8 cellular contexts compared by ENCODE assay signal in genomic region chr7:27160546-27161213, GRCh38. TPM values are rescaled to one million over a fixed set of nuclear protein-coding genes. Genes with fewer than 3 reads are reported as not detected.
DNase-seq lines count a peak whose midpoint lies in the region; ATAC-seq and TF ChIP-seq lines count a peak whose summit lies in the region.

No MANE protein-coding gene starts in this region.

- H3K9ac ChIP-seq in subcutaneous abdominal adipose tissue (ENCODE audit: low read length in 5 of 5) = peak overlapping the region in 4 of 5 donors; percentile 37 to 76 (median 58)

- peak; percentile 91 for DNase-seq in CD1c-positive myeloid dendritic cell (ENCODE audit: extremely low spot score)
- DNase-seq in SHP77 treated with DMSO at 0.1 percent for 48 hours (lab: John Stamatoyannopoulos, UW) = peak; percentile 59
- peak; percentile 65 for DNase-seq in activated gamma-delta T cell (lab: John Stamatoyannopoulos, UW)
- peak; percentile 51 to 69 for DNase-seq in foreskin keratinocyte
- peak; percentile 4 for DNase-seq in non-pigmented ciliary epithelial cell (ENCODE audit: low read depth)

- peaks cover 13% of the 10 kb centered on the region for H3K4me1 ChIP-seq in foreskin keratinocyte
- H3K4me1 ChIP-seq in subcutaneous abdominal adipose tissue (ENCODE audit: control insufficient read depth in 5 of 5, insufficient read depth in 5 of 5, low read length in 5 of 5) = peaks cover 0 to 70% (median 62%) of the 10 kb centered on the region in 5 donors

- H3K36me3 ChIP-seq in KOPT-K1 (ENCODE audit: insufficient read depth, low read length) = no peaks in the 10 kb centered on the region
- H3K36me3 ChIP-seq in subcutaneous abdominal adipose tissue (ENCODE audit: control insufficient read depth in 5 of 5, insufficient read depth in 5 of 5, low read length in 5 of 5) = no peaks in the 10 kb centered on the region

- peak; percentile 46 for ATAC-seq in GM19438 (IDR thresholded peaks at IDR 0.05; ENCODE audit: low read depth, unreplicated experiment)
- no peak for ATAC-seq in foreskin keratinocyte

- H3K27ac ChIP-seq in KOPT-K1 (ENCODE audit: low read depth, low read length, poor library complexity, severe bottlenecking) (peak overlapping the region; percentile 47), foreskin keratinocyte (peak overlapping the region; percentile 80), subcutaneous abdominal adipose tissue (ENCODE audit: low read depth, low read length) (peak overlapping the region; percentile 69)

- TF ChIP-seq CTCF in foreskin keratinocyte (conservative IDR thresholded peaks at IDR 0.05) = peak; percentile 97

- H3K4me3 ChIP-seq in subcutaneous abdominal adipose tissue (ENCODE audit: low read depth in 1 of 5, low read length in 5 of 5) = peak overlapping the region; percentile 59 to 86 (median 79)

- H3K9me3 ChIP-seq in KOPT-K1 (ENCODE audit: insufficient read depth, low read length, poor library complexity, severe bottlenecking) = peaks cover 27% of the 10 kb centered on the region
- H3K9me3 ChIP-seq in subcutaneous abdominal adipose tissue (ENCODE audit: control insufficient read depth in 5 of 5, low read length in 5 of 5) = no peaks in the 10 kb centered on the region

- no peaks in the 10 kb centered on the region for H3K27me3 ChIP-seq in foreskin keratinocyte
- peaks cover 0 to 8% (median 0%) of the 10 kb centered on the region in 5 donors for H3K27me3 ChIP-seq in subcutaneous abdominal adipose tissue (ENCODE audit: control insufficient read depth in 5 of 5, insufficient read depth in 4 of 5, low read length in 5 of 5)

RNA-seq across cellular contexts. Expression of gene HOXA7, which starts 4.2 kb away (rescaled TPM):
- 13.1 and 13.3 TPM in 2 replicates for total RNA-seq in foreskin keratinocyte
- polyA plus RNA-seq in foreskin keratinocyte = 14.5 and 15.6 TPM in 2 replicates

RNA-seq across cellular contexts. Expression of gene HOXA9, which starts 4.7 kb away (rescaled TPM):
- total RNA-seq in foreskin keratinocyte = 47.3 and 59.7 TPM in 2 replicates
- polyA plus RNA-seq in foreskin keratinocyte = 34.9 and 51.1 TPM in 2 replicates

RNA-seq across cellular contexts. Expression of gene HOXA3, which starts 8.3 kb away (rescaled TPM):
- 1.2 and 2.1 TPM in 2 replicates for total RNA-seq in foreskin keratinocyte
- polyA plus RNA-seq in foreskin keratinocyte = 1.0 and 1.4 TPM in 2 replicates

RNA-seq across cellular contexts. Expression of gene HOXA6, which starts 13.1 kb away (rescaled TPM):
- 2.6 and 3.4 TPM in 2 replicates for total RNA-seq in foreskin keratinocyte
- polyA plus RNA-seq in foreskin keratinocyte = 0.31 and 0.40 TPM in 2 replicates

RNA-seq across cellular contexts. Expression of gene HOXA10, which starts 13.4 kb away (rescaled TPM):
- 4.8 and 6.1 TPM in 2 replicates for total RNA-seq in foreskin keratinocyte
- 3.3 and 3.7 TPM in 2 replicates for polyA plus RNA-seq in foreskin keratinocyte

Comparison
In these comparisons a context has a peak if more than half of its experiments do, and no peak if none do; other contexts are left out.
1. DNase-seq: peak in every context shown above with its lines; median percentile 91 in CD1c-positive myeloid dendritic cell; 65 in activated gamma-delta T cell; 60 in foreskin keratinocyte; 59 in SHP77 treated with DMSO at 0.1 percent for 48 hours; 4 in non-pigmented ciliary epithelial cell.